ENCODE assay signal across 28 cellular contexts in genomic region chr5:75640826-75641225, GRCh38. TPM values are rescaled to one million over a fixed set of nuclear protein-coding genes. Genes with fewer than 3 reads are reported as not detected.
DNase-seq lines count a peak whose midpoint lies in the region; TF ChIP-seq lines count a peak whose summit lies in the region.
"Had no signal": no experiment of that assay in that cellular context is flagged by ENCODE, and none has a peak within 500 bp of the region (broad histone marks: within the 10 kb centered on the region; RNA-seq: fewer than 3 reads in every experiment).

No MANE protein-coding gene starts in this region.

- POLR2A ChIA-PET in MCF 10A (lab: Yijun Ruan, JAX): no interaction called here

- in situ Hi-C loops in mammary epithelial cell (cut with MboI; ENCODE audit: low sequenced_read_pairs in 2 of 2): no loop called here

- CTCF ChIA-PET in mammary epithelial cell (lab: Charles Lee; ENCODE audit: low non-redundant PET) (no interaction called here), MCF 10A (lab: Yijun Ruan, JAX) (no interaction called here)

- H3K4me1 ChIP-seq in mammary epithelial cell (ENCODE audit: insufficient read depth, low read length) (peaks cover 14% of the 10 kb centered on the region), SJCRH30 (0 out of 2 replicates have a peak, but pooled peaks cover 6% of the 10 kb centered on the region)
- H3K4me1 ChIP-seq: right atrium auricular region had no signal

- H3K27me3 Mint-ChIP-seq in MCF 10A (ENCODE audit: insufficient read depth, unreplicated experiment): no peaks in the 10 kb centered on the region

- DNase-seq in mammary epithelial cell: no peak
- no peak for DNase-seq in MCF 10A (ENCODE audit: unreplicated experiment)
- peak; percentile 20 to 21 for DNase-seq in cardiac fibroblast (ENCODE audit: low read depth in 2 of 2)
- peak; percentile 47 for DNase-seq in glomerular visceral epithelial cell (ENCODE audit: extremely low spot score)
- no peak for DNase-seq in NCI-H748 (lab: John Stamatoyannopoulos, UW; ENCODE audit: unreplicated experiment)
- no peak for DNase-seq in 8988T
- no peak for DNase-seq in SKM-1 (lab: John Stamatoyannopoulos, UW; ENCODE audit: unreplicated experiment)
- no peak for DNase-seq in SJCRH30
- DNase-seq: activated CD4-positive, alpha-beta T cell treated with anti-CD3 and anti-CD28 coated beads, Interleukin-2, amount 50 U/mL, for 48 hours; activated CD4-positive, CD25-positive, alpha-beta regulatory T cell treated with anti-CD3 and anti-CD28 coated beads, Interleukin-2, amount 50 U/mL, for 72 hours; activated naive CD4-positive, alpha-beta T cell; DND-41; effector memory CD8-positive, alpha-beta T cell; GOT3; left cardiac atrium; MG63; NCI-H1417 treated with DMSO at 0.1 percent for 48 hours; NCI-H2029 treated with DMSO at 0.1 percent for 48 hours; NCI-H524 treated with DMSO at 0.1 percent for 48 hours; nephron progenitor cell; ovary; stimulated activated CD4-positive, alpha-beta T cell treated with anti-CD3 and anti-CD28 coated beads, Interleukin-1b, Interleukin-23, amount 100 ng/mL, for 48 hours; stimulated activated naive CD8-positive, alpha-beta T cell treated with anti-CD3 and anti-CD28 coated beads, Interleukin-15, Interleukin-2, amounts not matched to agents 100 U/mL and 50 U/mL, for 24 hours had no signal

- TF ChIP-seq CTCF in mammary epithelial cell (conservative IDR thresholded peaks at IDR 0.05 in 1 of 2, IDR thresholded peaks at IDR 0.05 in 1 of 2; ENCODE audit: extremely low read depth in 1 of 2, insufficient read depth in 1 of 2, low read depth in 1 of 2, low read length in 2 of 2): no peak
- TF ChIP-seq CTCF in MCF 10A (IDR thresholded peaks at IDR 0.05; ENCODE audit: unreplicated experiment): no peak
- TF ChIP-seq CTCF in cardiac fibroblast (IDR thresholded peaks at IDR 0.05; ENCODE audit: low read depth, low read length): no peak

- H3K9ac ChIP-seq in mammary epithelial cell (ENCODE audit: insufficient read depth, low read length): no peak overlapping the region

- H3K27ac Mint-ChIP-seq in MCF 10A (ENCODE audit: low read depth, unreplicated experiment): no peak overlapping the region
- H3K27ac Mint-ChIP-seq: effector memory CD8-positive, alpha-beta T cell; nephron progenitor cell had no signal

- H3K27me3 ChIP-seq in mammary epithelial cell (ENCODE audit: insufficient read depth, low read length): no peaks in the 10 kb centered on the region
- H3K27me3 ChIP-seq in SJCRH30: no peaks in the 10 kb centered on the region
- H3K27me3 ChIP-seq: MG63, ovary, right atrium auricular region had no signal

- H3K36me3 ChIP-seq in mammary epithelial cell (ENCODE audit: insufficient read depth, low read length): no peaks in the 10 kb centered on the region
- H3K36me3 ChIP-seq in SJCRH30: no peaks in the 10 kb centered on the region
- H3K36me3 ChIP-seq: MG63, ovary, right atrium auricular region had no signal

- intact Hi-C loops in mammary epithelial cell (cut with micrococcal nuclease) (no loop called here), MCF 10A (cut with micrococcal nuclease) (no loop called here)

- dilution Hi-C loops in mammary epithelial cell (cut with HindIII; ENCODE audit: low sequenced_read_pairs): no loop called here

- H3K36me3 Mint-ChIP-seq in MCF 10A (ENCODE audit: insufficient read depth, unreplicated experiment): no peaks in the 10 kb centered on the region

- H3K4me3 ChIP-seq in mammary epithelial cell (replicated peaks in 1 of 3; ENCODE audit: insufficient read depth in 1 of 3, low read depth in 2 of 3, low read length in 3 of 3) (peak overlapping the region in 1 of 3 experiments; percentile 14), cardiac fibroblast (replicated peaks in 1 of 2; ENCODE audit: low read depth in 2 of 2, low read length in 2 of 2) (no peak overlapping the region), SJCRH30 (no peak overlapping the region)
- H3K4me3 ChIP-seq: K562, lung, MG63, ovary, right atrium auricular region, smooth muscle cell had no signal

- no peaks in the 10 kb centered on the region for H3K9me3 ChIP-seq in mammary epithelial cell (replicated peaks; ENCODE audit: insufficient read depth, low read length)
- H3K9me3 ChIP-seq in SJCRH30 (replicated peaks): no peaks in the 10 kb centered on the region
- H3K9me3 ChIP-seq: MG63, ovary had no signal

- H3K9me3 Mint-ChIP-seq in MCF 10A (ENCODE audit: unreplicated experiment): no peaks in the 10 kb centered on the region
- H3K9me3 Mint-ChIP-seq: effector memory CD8-positive, alpha-beta T cell had no signal

- H3K27ac ChIP-seq in mammary epithelial cell (ENCODE audit: insufficient read depth, low read depth, low read length) (peak overlapping the region; percentile 66), SJCRH30 (no peak overlapping the region)
- H3K27ac ChIP-seq: ovary, right atrium auricular region had no signal

- no peaks in the 10 kb centered on the region for H3K79me2 ChIP-seq in mammary epithelial cell (ENCODE audit: insufficient read depth, low read length)

- H2AFZ ChIP-seq in mammary epithelial cell (ENCODE audit: low read depth, low read length): no peak overlapping the region

- no TSS peak for BruUV-seq in mammary epithelial cell (replicated peaks; lab: Mats Ljungman, UMichigan)
- no TSS peak for BruUV-seq in MCF 10A (replicated peaks; lab: Mats Ljungman, UMichigan)

- WGBS in mammary epithelial cell (ENCODE audit: low coverage, missing lambda C conversion rate): 100% methylated on average over 2 of the region's 2 CpGs

- no peaks in the 10 kb centered on the region for H3K4me1 Mint-ChIP-seq in MCF 10A (ENCODE audit: insufficient read depth, unreplicated experiment)
- H3K4me1 Mint-ChIP-seq: nephron progenitor cell had no signal

- peak overlapping the region; percentile 71 for H3K4me2 ChIP-seq in mammary epithelial cell (ENCODE audit: insufficient read depth, low read depth, low read length)
- H3K4me2 ChIP-seq: smooth muscle cell had no signal

- H3K4me3 Mint-ChIP-seq in MCF 10A (ENCODE audit: unreplicated experiment): no peak overlapping the region
- H3K4me3 Mint-ChIP-seq: effector memory CD8-positive, alpha-beta T cell; nephron progenitor cell had no signal

- no peaks in the 10 kb centered on the region for H4K20me1 ChIP-seq in mammary epithelial cell (ENCODE audit: insufficient read depth, low read length)

RNA-seq across cellular contexts. Expression of gene ANKDD1B, which starts 29.6 kb away (rescaled TPM):
- total RNA-seq in mammary epithelial cell (1 to 10 TPM in 1 of 2 donors, under 1 TPM in 1; 0.52 to 1.5 TPM), MCF 10A (2022) (0.68 and 1.2 TPM in 2 replicates)
- polyA plus RNA-seq in mammary epithelial cell: 0.06 TPM
- polyA minus RNA-seq in mammary epithelial cell: not detected
- total RNA-seq in SJCRH30 (2014; rRNA removed; shearing (Covaris generic)): 0.18 TPM in 1 of 2 replicates, not detected in the other
- total RNA-seq: A172, right atrium auricular region had no signal
- polyA plus RNA-seq: smooth muscle cell had no signal

Comparison
In these comparisons a context has a peak if more than half of its experiments do, and no peak if none do; other contexts are left out.
1. DNase-seq: peak in cardiac fibroblast (2 of 2) and glomerular visceral epithelial cell (single experiment); none in mammary epithelial cell (single experiment), MCF 10A (single experiment), NCI-H748 (single experiment), 8988T (single experiment), SKM-1 (single experiment) and SJCRH30 (0 of 2).